9 cellular contexts compared by ENCODE assay signal in the genomic region with DNA sequence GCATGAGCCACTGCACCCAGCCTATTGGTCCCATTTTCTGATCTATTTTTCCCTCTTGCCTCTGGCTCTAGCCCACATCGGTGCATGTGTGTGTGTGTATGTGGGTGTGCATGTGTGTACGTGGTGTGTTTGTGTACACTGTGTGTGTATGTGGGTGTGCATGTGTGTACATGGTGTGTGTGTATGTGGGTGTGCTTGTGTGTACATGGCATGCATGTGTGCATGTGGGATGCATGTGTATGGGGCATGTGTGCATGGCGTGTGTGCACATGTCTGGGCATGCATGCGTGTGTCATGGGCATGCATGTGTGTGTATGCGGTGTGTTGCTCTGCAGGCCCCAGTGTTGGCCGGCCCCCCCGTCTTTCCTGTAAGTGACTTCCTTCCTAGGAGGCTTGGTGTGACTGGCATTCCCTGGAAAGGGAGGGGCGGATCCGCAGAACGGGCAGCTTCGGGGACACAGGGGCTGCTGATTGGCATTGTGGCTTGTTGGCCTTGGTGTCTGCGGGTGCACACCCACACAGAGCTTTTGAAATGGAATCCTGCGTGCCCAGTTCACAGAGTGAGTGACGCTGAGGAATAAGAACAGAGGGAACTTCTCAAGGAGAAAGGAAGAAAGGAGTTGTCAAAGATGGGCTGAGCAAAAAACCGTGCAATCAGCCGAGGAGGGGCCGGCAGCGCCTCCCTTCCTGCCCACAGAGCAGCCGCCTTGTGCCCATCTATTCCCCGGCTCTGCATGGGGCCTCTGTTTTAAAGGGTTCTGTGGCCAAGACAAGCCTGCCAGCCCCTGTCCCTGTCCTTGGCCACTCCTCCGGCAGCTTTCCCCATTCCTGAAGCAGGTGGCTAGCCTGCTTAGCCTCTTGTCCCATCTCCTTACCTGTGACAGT. TPM values are rescaled to one million over a fixed set of nuclear protein-coding genes. Genes with fewer than 3 reads are reported as not detected.
DNase-seq lines count a peak whose midpoint lies in the region; ATAC-seq, FAIRE-seq and TF ChIP-seq lines count a peak whose summit lies in the region.
"Had no signal": no experiment of that assay in that cellular context is flagged by ENCODE, and none has a peak within 500 bp of the region (broad histone marks: within the 10 kb centered on the region; RNA-seq: fewer than 3 reads in every experiment).

No MANE protein-coding gene starts in this region.

- H3K9me3 ChIP-seq in GM12878 (replicated peaks; ENCODE audit: control insufficient read depth, insufficient read depth, low read length), result no peaks in the 10 kb centered on the region
- H3K9me3 ChIP-seq in mesodermal cell (ENCODE audit: control insufficient read depth, low read length), result no peaks in the 10 kb centered on the region
- no peaks in the 10 kb centered on the region for H3K9me3 ChIP-seq in upper lobe of right lung

- CTCF ChIA-PET in GM12878 (lab: Yijun Ruan, JAX), result interaction anchor here (0.7 to 3.7 kb wide), 4 partner anchors 10 to 82 kb away, joined by 3 to 18 read pairs (median 6); no protein-coding TSS in a partner anchor

- H3K27me3 Mint-ChIP-seq in activated T-cell treated with anti-CD3 and anti-CD28 coated beads, Interleukin-2, amount 50 U/mL, for 4 hours (ENCODE audit: low read depth), result no peaks in the 10 kb centered on the region

- no peak for FAIRE-seq in GM12878 (lab: Jason Lieb, UNC)
- FAIRE-seq: colon had no signal

- no peaks in the 10 kb centered on the region; the same call in 1 of the 2 replicates for H4K20me1 ChIP-seq in GM12878 (ENCODE audit: control insufficient read depth, insufficient read depth)

- WGBS in GM12878 (ENCODE audit: insufficient coverage, insufficient replicate concordance, low lambda C conversion rate, missing lambda C conversion rate), result 88% methylated on average over 21 of the region's 21 CpGs
- WGBS in mesodermal cell (ENCODE audit: insufficient coverage in 2 of 2), 2 experiments, result 92% methylated on average over 16 to 21 of the region's 21 CpGs

- TF ChIP-seq CTCF in GM12878 (IDR thresholded peaks at IDR 0.05 in 2 of 3, conservative IDR thresholded peaks at IDR 0.05 in 1 of 3; ENCODE audit: control insufficient read depth in 2 of 3, extremely low read depth in 1 of 3, insufficient read depth in 1 of 3, low read depth in 3 of 3, low read length in 3 of 3) (no peak), upper lobe of right lung (IDR thresholded peaks at IDR 0.05) (no peak)

- TF ChIP-seq POLR2A in GM12878 (IDR thresholded peaks at IDR 0.05; ENCODE audit: low read depth, low read length), result peak; percentile 58

- RAD21 ChIA-PET in GM12878 (lab: Charles Lee; ENCODE audit: unreplicated experiment), result interaction anchor here (0.9 to 1.6 kb wide), 2 partner anchors 194 to 286 kb away, joined by 5 read pairs; no protein-coding TSS in a partner anchor

- no TSS peak for BruUV-seq in GM12878 (replicated peaks; lab: Mats Ljungman, UMichigan)

- TF ChIP-seq RAD21 in GM12878 (IDR thresholded peaks at IDR 0.05; ENCODE audit: insufficient read depth, low read depth, low read length), result no peak

- peaks cover 4 to 6% of the 10 kb centered on the region in 2 experiments; a peak in 3 of 4 replicates for H3K36me3 ChIP-seq in GM12878 (ENCODE audit: control insufficient read depth in 2 of 2, insufficient read depth in 2 of 2, low read length in 1 of 2)
- H3K36me3 ChIP-seq in mesodermal cell (ENCODE audit: control insufficient read depth, insufficient read depth, low read length), result peaks cover 20% of the 10 kb centered on the region
- peaks cover 11% of the 10 kb centered on the region for H3K36me3 ChIP-seq in upper lobe of right lung

- TF ChIP-seq EP300 in GM12878 (IDR thresholded peaks at IDR 0.05; ENCODE audit: borderline replicate concordance in 1 of 2, control insufficient read depth in 1 of 2, low read depth in 2 of 2, low read length in 2 of 2), result no peak

- H3K27me3 ChIP-seq in GM12878 (replicated peaks in 1 of 2; ENCODE audit: control insufficient read depth in 2 of 2, insufficient read depth in 2 of 2, low read length in 1 of 2) (no peaks in the 10 kb centered on the region), upper lobe of right lung (no peaks in the 10 kb centered on the region)

- peaks cover 49% of the 10 kb centered on the region for H3K4me1 Mint-ChIP-seq in activated T-cell treated with anti-CD3 and anti-CD28 coated beads, Interleukin-2, amount 50 U/mL, for 4 hours (ENCODE audit: low read depth)

- intact Hi-C loops in GM12878 (cut with micrococcal nuclease; ENCODE audit: unreplicated experiment), result loop anchor here (5.0 kb wide), 2 partner anchors 50 to 115 kb away; a partner anchor contains a TSS
- intact Hi-C loops in upper lobe of right lung (cut with DNase I), result no loop called here

- H3K9me3 Mint-ChIP-seq in activated T-cell treated with anti-CD3 and anti-CD28 coated beads, Interleukin-2, amount 50 U/mL, for 4 hours, result no peaks in the 10 kb centered on the region

- SMC1A ChIA-PET in GM12878 (lab: Charles Lee; ENCODE audit: uncharacterized antibody, unreplicated experiment), result interaction anchor here (1.1 to 2.9 kb wide), 5 partner anchors 9 to 65 kb away, joined by 3 to 18 read pairs (median 6); a partner anchor contains a TSS

- no peak for DNase-seq in activated T-cell treated with anti-CD3 and anti-CD28 coated beads, Interleukin-2, amount 50 U/mL, for 4 hours
- DNase-seq in activated T-cell treated with anti-CD3 and anti-CD28 coated beads, Interleukin-2, amount 50 U/mL, for 1 hour, result no peak
- DNase-seq in GM12878 (ENCODE audit: low read depth, low spot score) (no peak), upper lobe of right lung (peak; percentile 85), NCI-H2171 treated with DMSO at 0.1 percent for 48 hours (lab: John Stamatoyannopoulos, UW) (no peak), inferior parietal cortex (ENCODE audit: extremely low spot score) (no peak)

- no peak for ATAC-seq in activated T-cell treated with anti-CD3 and anti-CD28 coated beads, Interleukin-2, amount 50 U/mL, for 4 hours
- ATAC-seq in GM12878 (no peak), upper lobe of right lung (peak; percentile 21), GM19452 (IDR thresholded peaks at IDR 0.05; ENCODE audit: unreplicated experiment) (no peak)

- peaks cover 50% of the 10 kb centered on the region for H3K4me1 ChIP-seq in GM12878 (ENCODE audit: control insufficient read depth, insufficient read depth, low read length)
- peaks cover 12% of the 10 kb centered on the region for H3K4me1 ChIP-seq in mesodermal cell (ENCODE audit: control insufficient read depth, insufficient read depth, low read length, poor library complexity, severe bottlenecking)
- H3K4me1 ChIP-seq in upper lobe of right lung, result peaks cover 67% of the 10 kb centered on the region

- in situ Hi-C loops in GM12878 (cut with MboI), result no loop called here

- peak overlapping the region; percentile 58 for H3K4me3 Mint-ChIP-seq in activated T-cell treated with anti-CD3 and anti-CD28 coated beads, Interleukin-2, amount 50 U/mL, for 4 hours

- POLR2A ChIA-PET in GM12878 (lab: Charles Lee), result interaction anchor here (0.7 to 1.3 kb wide), 2 partner anchors 21 to 63 kb away, joined by 4 read pairs; no protein-coding TSS in a partner anchor

- peaks cover 63% of the 10 kb centered on the region for H3K79me2 ChIP-seq in GM12878 (ENCODE audit: control insufficient read depth, insufficient read depth, low read length)

- H3K9ac ChIP-seq in GM12878 (ENCODE audit: control insufficient read depth, insufficient read depth, low read length), result no peak overlapping the region

- H3K4me3 ChIP-seq in GM12878 (no peak overlapping the region; the same call in 1 of the 2 replicates), mesodermal cell (ENCODE audit: extremely low read depth, insufficient read depth, low read length, poor library complexity, severe bottlenecking) (no peak overlapping the region), upper lobe of right lung (peak overlapping the region; percentile 23)

- H3K27ac ChIP-seq in GM12878 (ENCODE audit: control insufficient read depth, insufficient read depth), result no peak overlapping the region
- H3K27ac ChIP-seq in mesodermal cell (ENCODE audit: low read depth, low read length, severe bottlenecking), result peak overlapping the region; percentile 93
- H3K27ac ChIP-seq in upper lobe of right lung, result peak overlapping the region; percentile 89

- no peak overlapping the region for H2AFZ ChIP-seq in GM12878 (ENCODE audit: control insufficient read depth, low read depth, low read length)

- H3K4me2 ChIP-seq in GM12878 (ENCODE audit: control insufficient read depth, insufficient read depth), result peak overlapping the region; percentile 71

- peaks cover 5% of the 10 kb centered on the region for H3K36me3 Mint-ChIP-seq in activated T-cell treated with anti-CD3 and anti-CD28 coated beads, Interleukin-2, amount 50 U/mL, for 4 hours (ENCODE audit: insufficient read depth)

RNA-seq across cellular contexts. Expression of a gene that starts 8.0 kb away (rescaled TPM):
- 100 to 1,000 TPM; 101 to 114 (median 106) TPM for total RNA-seq in activated T-cell treated with anti-CD3 and anti-CD28 coated beads, Interleukin-2, amount 50 U/mL, for 4 hours
- total RNA-seq in GM12878 (2013; cell fraction: nucleolus; rRNA removed), result 96.3 and 106 TPM in 2 replicates
- 45.0 and 59.7 TPM in 2 replicates for total RNA-seq in GM12878 (2014; rRNA removed)
- 41.3 and 45.8 TPM in 2 replicates for total RNA-seq in GM12878 (2014; rRNA removed; fragmentation: Illumina TruSeq; extraction: Trizol)
- 107 and 111 TPM in 2 replicates for total RNA-seq in GM12878 (2021)
- polyA plus RNA-seq in GM12878 (2011; ENCODE audit: low read depth), result 45.1 TPM
- 103 and 141 TPM in 2 replicates for polyA plus RNA-seq in GM12878 (2011; rRNA removed)
- 143 and 158 TPM in 2 replicates for polyA plus RNA-seq in GM12878 (2011; cell fraction: cytosol; rRNA removed)
- polyA plus RNA-seq in GM12878 (2011; cell fraction: nucleus; rRNA removed), result 133 and 137 TPM in 2 replicates
- polyA plus RNA-seq in GM12878 (2012), result 65.0 and 92.7 TPM in 2 replicates
- polyA plus RNA-seq in GM12878 (2014; fragmentation: Illumina TruSeq; extraction: Trizol), result 24.3 and 53.1 TPM in 2 replicates
- polyA plus RNA-seq in GM12878 (2014; fragmentation: Nextera tagmentation; extraction: Ambion mirVana), result 10 to 100 TPM in 1 of 2 experiments, 1 to 10 TPM in 1; 3.7 to 11.4 TPM
- 66.9 and 83.4 TPM in 2 replicates for polyA plus RNA-seq in GM12878 (2014; rRNA removed)
- polyA plus RNA-seq in GM12878 (2016; fragmentation: Nextera tagmentation; extraction: Ambion mirVana), result 10 to 100 TPM; 82.1 to 96.8 TPM
- 159 and 187 TPM in 2 replicates for polyA minus RNA-seq in GM12878 (2011; rRNA and poly(A)+ RNA removed)
- 38.8 and 43.0 TPM in 2 replicates for polyA minus RNA-seq in GM12878 (2011; cell fraction: cytosol; rRNA and poly(A)+ RNA removed)
- 19.3 and 36.7 TPM in 2 replicates for polyA minus RNA-seq in GM12878 (2011; cell fraction: nucleus; rRNA and poly(A)+ RNA removed)
- polyA plus RNA-seq in mesodermal cell (2013, experiment 1 of 2), result 75.8 TPM
- polyA plus RNA-seq in mesodermal cell (2013, experiment 2 of 2), result 65.7 TPM
- 280 TPM for total RNA-seq in upper lobe of right lung

RNA-seq across cellular contexts. Expression of a gene that starts 49.2 kb away (rescaled TPM):
- total RNA-seq in activated T-cell treated with anti-CD3 and anti-CD28 coated beads, Interleukin-2, amount 50 U/mL, for 4 hours, result 10 to 100 TPM; 17.7 to 26.9 (median 24.5) TPM
- 9.7 and 10.0 TPM in 2 replicates for total RNA-seq in GM12878 (2013; cell fraction: nucleolus; rRNA removed)
- total RNA-seq in GM12878 (2014; rRNA removed) (18.6 and 25.9 TPM in 2 replicates), GM12878 (2014; rRNA removed; fragmentation: Illumina TruSeq; extraction: Trizol) (20.4 and 20.6 TPM in 2 replicates), GM12878 (2021) (38.3 and 39.5 TPM in 2 replicates), upper lobe of right lung (148 TPM)
- polyA plus RNA-seq in GM12878 (2011; ENCODE audit: low read depth), result 42.8 TPM
- polyA plus RNA-seq in GM12878 (2011; rRNA removed) (43.3 and 45.6 TPM in 2 replicates), GM12878 (2014; fragmentation: Illumina TruSeq; extraction: Trizol) (30.1 and 53.5 TPM in 2 replicates), GM12878 (2014; fragmentation: Nextera tagmentation; extraction: Ambion mirVana) (10 to 100 TPM; 12.5 to 20.2 TPM), GM12878 (2014; rRNA removed) (51.8 and 68.2 TPM in 2 replicates), GM12878 (2016; fragmentation: Nextera tagmentation; extraction: Ambion mirVana) (10 to 100 TPM; 82.3 to 82.7 TPM)
- polyA plus RNA-seq in GM12878 (2011; cell fraction: cytosol; rRNA removed), result 75.9 and 87.5 TPM in 2 replicates
- 33.9 and 42.2 TPM in 2 replicates for polyA plus RNA-seq in GM12878 (2011; cell fraction: nucleus; rRNA removed)
- polyA plus RNA-seq in GM12878 (2012), result 56.7 and 57.9 TPM in 2 replicates
- 31.5 and 36.7 TPM in 2 replicates for polyA minus RNA-seq in GM12878 (2011; rRNA and poly(A)+ RNA removed)
- polyA minus RNA-seq in GM12878 (2011; cell fraction: cytosol; rRNA and poly(A)+ RNA removed), result 7.4 and 11.2 TPM in 2 replicates
- 9.4 and 9.8 TPM in 2 replicates for polyA minus RNA-seq in GM12878 (2011; cell fraction: nucleus; rRNA and poly(A)+ RNA removed)
- polyA plus RNA-seq in mesodermal cell (2013, experiment 1 of 2), result 51.1 TPM
- polyA plus RNA-seq in mesodermal cell (2013, experiment 2 of 2), result 45.0 TPM
